ENCODE assay signal across 21 cellular contexts in genomic region chr10:107444443-107444842, GRCh38.
"Had no signal": no experiment of that assay in that cellular context is flagged by ENCODE, and none has a peak within 500 bp of the region (broad histone marks: within the 10 kb centered on the region; RNA-seq: fewer than 3 reads in every experiment).

No MANE protein-coding gene starts in this region.

- H3K27ac Mint-ChIP-seq: effector memory CD8-positive, alpha-beta T cell; naive B cell; nephron; stimulated activated effector memory CD8-positive, alpha-beta T cell treated with anti-CD3 and anti-CD28 coated beads, Interleukin-12 subunit alpha, Interleukin-12 subunit beta, amount 100 ng/mL, for 72 hours; type B pancreatic cell had no signal

- H3K4me1 ChIP-seq: esophagus muscularis mucosa, gastrocnemius medialis, heart right ventricle, psoas muscle, right lobe of liver, suprapubic skin, thyroid gland had no signal

- H3K36me3 Mint-ChIP-seq: naive B cell; stimulated activated effector memory CD8-positive, alpha-beta T cell treated with anti-CD3 and anti-CD28 coated beads, Interleukin-12 subunit alpha, Interleukin-12 subunit beta, amount 100 ng/mL, for 72 hours; type B pancreatic cell had no signal

- H3K27ac ChIP-seq: epithelial cell of prostate, esophagus muscularis mucosa, gastrocnemius medialis, heart right ventricle, neutrophil, psoas muscle, right lobe of liver, suprapubic skin, thyroid gland had no signal

- H3K9me3 ChIP-seq: esophagus muscularis mucosa, gastrocnemius medialis, heart right ventricle, neutrophil, psoas muscle, right lobe of liver, suprapubic skin, thyroid gland had no signal

- ATAC-seq: effector memory CD8-positive, alpha-beta T cell; gastrocnemius medialis; heart right ventricle; psoas muscle; right lobe of liver; stimulated activated effector memory CD8-positive, alpha-beta T cell treated with anti-CD3 and anti-CD28 coated beads, Interleukin-12 subunit alpha, Interleukin-12 subunit beta, amount 100 ng/mL, for 72 hours; stimulated activated naive CD8-positive, alpha-beta T cell treated with anti-CD3 and anti-CD28 coated beads, Interleukin-15, Interleukin-2, amounts not matched to agents 100 U/mL and 50 U/mL, for 24 hours had no signal

- DNase-seq: effector memory CD8-positive, alpha-beta T cell; gastrocnemius medialis; heart right ventricle; hypothalamus; kidney glomerular epithelial cell; mesendoderm; naive B cell; psoas muscle; retina; right lobe of liver; stimulated activated CD4-positive, alpha-beta T cell treated with anti-CD3 and anti-CD28 coated beads, Interleukin-4, amount 100 ng/mL, for 1 hour; stimulated activated CD8-positive, alpha-beta memory T cell treated with anti-CD3 and anti-CD28 coated beads, Interleukin-4, amount 100 ng/mL, for 48 hours; stimulated activated naive CD8-positive, alpha-beta T cell treated with anti-CD3 and anti-CD28 coated beads, Interleukin-15, Interleukin-2, amounts not matched to agents 100 U/mL and 50 U/mL, for 24 hours; thyroid gland had no signal

- H3K4me3 Mint-ChIP-seq: effector memory CD8-positive, alpha-beta T cell; naive B cell; nephron; stimulated activated effector memory CD8-positive, alpha-beta T cell treated with anti-CD3 and anti-CD28 coated beads, Interleukin-12 subunit alpha, Interleukin-12 subunit beta, amount 100 ng/mL, for 72 hours; type B pancreatic cell had no signal

- H3K4me3 ChIP-seq: esophagus muscularis mucosa, gastrocnemius medialis, heart right ventricle, psoas muscle, right lobe of liver, suprapubic skin, thyroid gland had no signal

- H3K4me1 Mint-ChIP-seq: nephron; stimulated activated effector memory CD8-positive, alpha-beta T cell treated with anti-CD3 and anti-CD28 coated beads, Interleukin-12 subunit alpha, Interleukin-12 subunit beta, amount 100 ng/mL, for 72 hours had no signal

- H3K9me3 Mint-ChIP-seq: type B pancreatic cell had no signal

- H3K27me3 ChIP-seq: esophagus muscularis mucosa, gastrocnemius medialis, heart right ventricle, neutrophil, right lobe of liver, suprapubic skin, thyroid gland had no signal

- H3K27me3 Mint-ChIP-seq: effector memory CD8-positive, alpha-beta T cell; naive B cell had no signal

- H3K36me3 ChIP-seq: esophagus muscularis mucosa, gastrocnemius medialis, heart right ventricle, neutrophil, right lobe of liver, suprapubic skin, thyroid gland had no signal
